Comparison of ENCODE assay signal across 13 cellular contexts in the genomic region with DNA sequence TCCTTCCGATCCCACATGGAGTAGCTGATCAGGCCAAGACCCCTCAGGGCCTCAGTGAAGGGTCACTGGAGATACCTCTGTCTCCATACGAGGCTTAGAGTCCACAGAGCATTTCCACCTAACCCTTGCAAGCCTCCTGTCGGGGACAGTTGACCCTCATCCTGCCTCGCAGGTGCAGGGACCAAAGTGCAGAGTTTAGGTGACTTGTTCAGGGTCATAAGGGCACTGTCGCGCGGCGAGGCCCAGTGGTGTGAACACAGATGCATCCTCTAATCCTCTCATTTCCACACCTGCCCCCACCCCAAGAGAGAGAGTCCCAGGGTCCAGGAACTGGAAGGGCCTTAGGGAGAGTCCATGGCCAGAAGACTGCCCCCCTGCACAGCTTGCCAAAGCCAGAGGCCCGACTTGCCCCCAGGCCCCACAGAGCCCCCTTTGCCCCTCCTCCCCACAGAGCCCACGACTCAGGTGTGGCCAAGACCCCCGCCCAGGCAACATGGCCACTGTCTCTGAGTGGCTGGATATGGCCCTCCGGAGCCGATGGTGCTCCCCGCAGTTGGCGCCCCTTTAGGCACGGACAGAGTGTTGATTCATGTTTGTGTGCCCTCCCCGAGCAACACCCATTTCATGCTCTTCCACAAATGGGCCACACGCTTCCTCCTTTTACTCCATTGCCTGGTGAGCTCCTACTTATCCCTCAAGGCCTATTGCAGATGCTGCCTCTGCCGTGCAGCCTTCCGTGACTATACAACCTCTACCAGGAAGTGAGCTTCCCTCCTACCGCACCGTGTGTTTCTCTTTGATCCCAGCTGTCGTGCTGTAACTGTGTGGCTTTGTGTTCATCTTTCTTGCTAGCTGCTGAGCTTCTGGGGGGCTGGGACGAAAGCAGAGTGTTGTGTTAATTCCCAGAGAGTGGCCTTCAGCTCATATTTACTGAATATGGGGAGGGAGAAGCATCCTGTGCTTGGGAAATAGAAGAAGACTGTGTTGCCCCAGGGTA. TPM values are rescaled to one million over a fixed set of nuclear protein-coding genes. Genes with fewer than 3 reads are reported as not detected.
DNase-seq lines count a peak whose midpoint lies in the region; TF ChIP-seq lines count a peak whose summit lies in the region.
"Had no signal": no experiment of that assay in that cellular context is flagged by ENCODE, and none has a peak within 500 bp of the region (broad histone marks: within the 10 kb centered on the region; RNA-seq: fewer than 3 reads in every experiment).

No MANE protein-coding gene starts in this region.

- peaks cover 8% of the 10 kb centered on the region for H3K4me1 ChIP-seq in SJCRH30
- H3K4me1 ChIP-seq: prostate gland had no signal

- no peaks in the 10 kb centered on the region for H3K27me3 ChIP-seq in SJCRH30

- no peaks in the 10 kb centered on the region for H3K9me3 ChIP-seq in SJCRH30 (replicated peaks)
- H3K9me3 ChIP-seq: prostate gland had no signal

- H3K27ac ChIP-seq in SJCRH30 = peak overlapping the region; percentile 57
- H3K27ac ChIP-seq: prostate gland had no signal

- intact Hi-C loops in head of caudate nucleus (cut with DNase I) = no loop called here

- no peak for TF ChIP-seq CTCF in GM10248 (IDR thresholded peaks at IDR 0.05; ENCODE audit: control extremely low read depth, extremely low read depth, low read depth, missing control alignments)

- CTCF ChIA-PET in GM10248 (lab: Yijun Ruan, JAX) = interaction anchor here (0.8 to 1.0 kb wide), 2 partner anchors 11 to 15 kb away, joined by 3 to 4 read pairs; no protein-coding TSS in a partner anchor

- POLR2A ChIA-PET in GM10248 (lab: Yijun Ruan, JAX) = no interaction called here

- no peaks in the 10 kb centered on the region for H3K36me3 ChIP-seq in SJCRH30
- H3K36me3 ChIP-seq: prostate gland had no signal

- H3K4me3 ChIP-seq in SJCRH30 = no peak overlapping the region
- H3K4me3 ChIP-seq: prostate gland had no signal

- peak; percentile 31 for DNase-seq in stimulated activated CD4-positive, alpha-beta T cell treated with anti-CD3 and anti-CD28 coated beads, Interleukin-15, amount 100 ng/mL, for 24 hours
- no peak for DNase-seq in stimulated activated CD4-positive, alpha-beta T cell treated with anti-CD3 and anti-CD28 coated beads, Interleukin-2, amount 100 ng/mL, for 24 hours
- peak; percentile 87 to 94 for DNase-seq in SJCRH30
- peak; percentile 5 for DNase-seq in kidney tubule cell (ENCODE audit: low spot score)
- no peak for DNase-seq in GM10248 (ENCODE audit: extremely low spot score)
- DNase-seq in head of caudate nucleus = no peak
- DNase-seq in middle frontal gyrus (ENCODE audit: extremely low spot score, low spot score) = no peak
- DNase-seq in HT-29 (ENCODE audit: low spot score) = no peak
- DNase-seq: anterior cingulate cortex; islet precursor cell; NK-92 treated with Interleukin-12 subunit alpha and Interleukin-12 subunit beta, amount 100 ng/mL, for 24 hours had no signal

RNA-seq across cellular contexts. Expression of a gene that starts 1.7 kb away (rescaled TPM):
- 0.61 and 0.87 TPM in 2 replicates for total RNA-seq in SJCRH30 (2014; rRNA removed; shearing (Covaris generic))
- 0.60 TPM in 1 of 2 replicates, not detected in the other for total RNA-seq in HT-29 (2014; rRNA removed; shearing (Covaris generic))
- total RNA-seq: LHCN-M2 had no signal

RNA-seq across cellular contexts. Expression of a gene that starts 15.9 kb away (rescaled TPM):
- 7.5 and 8.2 TPM in 2 replicates for total RNA-seq in SJCRH30 (2014; rRNA removed; shearing (Covaris generic))
- total RNA-seq in HT-29 (2014; rRNA removed; shearing (Covaris generic)) = 21.7 and 21.8 TPM in 2 replicates

RNA-seq across cellular contexts. Expression of a gene that starts 55.2 kb away (rescaled TPM):
- total RNA-seq in SJCRH30 (2014; rRNA removed; shearing (Covaris generic)) = 49.8 and 50.7 TPM in 2 replicates
- total RNA-seq in HT-29 (2014; rRNA removed; shearing (Covaris generic)) = 142 and 154 TPM in 2 replicates

Comparison
In these comparisons a context has a peak if more than half of its experiments do, and no peak if none do; other contexts are left out.
1. DNase-seq: peak in stimulated activated CD4-positive, alpha-beta T cell treated with anti-CD3 and anti-CD28 coated beads, Interleukin-15, amount 100 ng/mL, for 24 hours (single experiment), SJCRH30 (2 of 2) and kidney tubule cell (single experiment); none in stimulated activated CD4-positive, alpha-beta T cell treated with anti-CD3 and anti-CD28 coated beads, Interleukin-2, amount 100 ng/mL, for 24 hours (0 of 2), GM10248 (single experiment), head of caudate nucleus (0 of 42), middle frontal gyrus (single experiment) and HT-29 (single experiment).